In genomic region chr17:80600586-80600985, GRCh38 we compare ENCODE assay signal across 20 cellular contexts. TPM values are rescaled to one million over a fixed set of nuclear protein-coding genes. Genes with fewer than 3 reads are reported as not detected.
DNase-seq lines count a peak whose midpoint lies in the region; ATAC-seq and TF ChIP-seq lines count a peak whose summit lies in the region.
"Had no signal": no experiment of that assay in that cellular context is flagged by ENCODE, and none has a peak within 500 bp of the region (broad histone marks: within the 10 kb centered on the region; RNA-seq: fewer than 3 reads in every experiment).

No MANE protein-coding gene starts in this region.

- no peak for DNase-seq in activated T-cell treated with anti-CD3 and anti-CD28 coated beads, Interleukin-2, amount 50 U/mL, for 24 hours
- no peak for DNase-seq in activated T-cell treated with anti-CD3 and anti-CD28 coated beads for 4 hours
- DNase-seq in ecto neural progenitor cell (ENCODE audit: low spot score), result peak; percentile 47
- no peak for DNase-seq in osteocyte (ENCODE audit: extremely low spot score, unreplicated experiment)
- DNase-seq in naive thymus-derived CD8-positive, alpha-beta T cell, result no peak
- DNase-seq in NCI-H2081 treated with DMSO at 0.1 percent for 48 hours (lab: John Stamatoyannopoulos, UW), result no peak
- DNase-seq in NCI-H187 treated with DMSO at 0.1 percent for 48 hours (lab: John Stamatoyannopoulos, UW), result no peak
- DNase-seq: activated T-cell treated with anti-CD3 and anti-CD28 coated beads, Interleukin-2, amount 50 U/mL, for 48 hours; central memory CD4-positive, alpha-beta T cell; Karpas-422; NCI-H1694; SK-N-SH; stimulated activated CD4-positive, alpha-beta T cell treated with anti-CD3 and anti-CD28 coated beads, Interleukin-12 subunit alpha, Interleukin-12 subunit beta, amount 100 ng/mL, for 4 hours; stimulated activated CD4-positive, alpha-beta T cell treated with anti-CD3 and anti-CD28 coated beads, Interleukin-4, amount 100 ng/mL, for 24 hours; stimulated activated naive B cell treated with anti-CD40 and anti-IgM and Interleukin-4, amounts not matched to agents 10 μg/mL and 1 μg/mL and 100 μg/mL, for 72 hours; testis had no signal

- no peak for TF ChIP-seq CTCF in Loucy (conservative IDR thresholded peaks at IDR 0.05; ENCODE audit: low read length)
- no peak for TF ChIP-seq CTCF in osteocyte (IDR thresholded peaks at IDR 0.05)

- H3K4me2 ChIP-seq in Loucy (ENCODE audit: low read depth, low read length, poor library complexity, severe bottlenecking), result no peak overlapping the region
- H3K4me2 ChIP-seq: BLaER1 treated with 17β-estradiol and CSF1 and Interleukin-3, amounts not matched to agents 10 nM and 100 nM; SK-N-SH had no signal

- no peak overlapping the region for H3K4me3 ChIP-seq in Loucy (ENCODE audit: low read length, poor library complexity, severe bottlenecking)
- H3K4me3 ChIP-seq: BLaER1 treated with 17β-estradiol and CSF1 and Interleukin-3, amounts not matched to agents 10 nM and 100 nM; GM12878; testis had no signal

- H3K4me3 Mint-ChIP-seq in activated T-cell treated with anti-CD3 and anti-CD28 coated beads, Interleukin-2, amount 50 U/mL, for 24 hours, result no peak overlapping the region
- no peak overlapping the region for H3K4me3 Mint-ChIP-seq in osteocyte (ENCODE audit: unreplicated experiment)
- H3K4me3 Mint-ChIP-seq in naive thymus-derived CD8-positive, alpha-beta T cell, result peak overlapping the region in 3 of 10 donors; percentile 4 to 51 (median 40)
- H3K4me3 Mint-ChIP-seq: activated naive CD4-positive, alpha-beta T cell treated with anti-CD3 and anti-CD28 coated beads, Interleukin-2, amount 50 U/mL, for 24 hours; stimulated activated naive B cell treated with anti-CD40 and anti-IgM and Interleukin-4, amounts not matched to agents 10 μg/mL and 1 μg/mL and 100 μg/mL, for 72 hours had no signal

- no peaks in the 10 kb centered on the region for H3K9me2 ChIP-seq in Loucy (replicated peaks; ENCODE audit: low read depth, low read length)
- H3K9me2 ChIP-seq: SK-N-SH had no signal

- H3K27me3 ChIP-seq in Loucy (ENCODE audit: insufficient read depth, low read length, poor library complexity, severe bottlenecking), result no peaks in the 10 kb centered on the region
- H3K27me3 ChIP-seq: BLaER1 treated with 17β-estradiol and CSF1 and Interleukin-3, amounts not matched to agents 10 nM and 100 nM; testis had no signal

- peaks cover 83% of the 10 kb centered on the region for H3K4me1 Mint-ChIP-seq in activated T-cell treated with anti-CD3 and anti-CD28 coated beads, Interleukin-2, amount 50 U/mL, for 24 hours (ENCODE audit: low read depth)
- peaks cover 11% of the 10 kb centered on the region for H3K4me1 Mint-ChIP-seq in osteocyte (ENCODE audit: unreplicated experiment)
- H3K4me1 Mint-ChIP-seq in naive thymus-derived CD8-positive, alpha-beta T cell, result peaks cover 45 to 81% (median 79%) of the 10 kb centered on the region in 4 donors

- peaks cover 25% of the 10 kb centered on the region for H3K36me3 Mint-ChIP-seq in activated T-cell treated with anti-CD3 and anti-CD28 coated beads, Interleukin-2, amount 50 U/mL, for 24 hours (ENCODE audit: low read depth)
- peaks cover 6% of the 10 kb centered on the region for H3K36me3 Mint-ChIP-seq in osteocyte (ENCODE audit: unreplicated experiment)
- peaks cover 0 to 4% (median 4%) of the 10 kb centered on the region in 3 donors for H3K36me3 Mint-ChIP-seq in naive thymus-derived CD8-positive, alpha-beta T cell

- H2AFZ ChIP-seq in Loucy (ENCODE audit: low read length), result no peak overlapping the region

- no peaks in the 10 kb centered on the region for H3K27me3 Mint-ChIP-seq in activated T-cell treated with anti-CD3 and anti-CD28 coated beads, Interleukin-2, amount 50 U/mL, for 24 hours
- H3K27me3 Mint-ChIP-seq in osteocyte (ENCODE audit: unreplicated experiment), result no peaks in the 10 kb centered on the region
- no peaks in the 10 kb centered on the region for H3K27me3 Mint-ChIP-seq in naive thymus-derived CD8-positive, alpha-beta T cell
- H3K27me3 Mint-ChIP-seq: activated naive CD4-positive, alpha-beta T cell treated with anti-CD3 and anti-CD28 coated beads, Interleukin-2, amount 50 U/mL, for 24 hours; stimulated activated naive B cell treated with anti-CD40 and anti-IgM and Interleukin-4, amounts not matched to agents 10 μg/mL and 1 μg/mL and 100 μg/mL, for 72 hours had no signal

- no peaks in the 10 kb centered on the region for H3K36me3 ChIP-seq in Loucy (ENCODE audit: insufficient read depth, low read length)

- peaks cover 30% of the 10 kb centered on the region for H3K4me1 ChIP-seq in Loucy (ENCODE audit: insufficient read depth, low read length, poor library complexity, severe bottlenecking)
- H3K4me1 ChIP-seq: testis had no signal

- H3K79me2 ChIP-seq in Loucy (ENCODE audit: insufficient read depth, low read length), result peaks cover 79% of the 10 kb centered on the region

- peaks cover 5% of the 10 kb centered on the region for H4K20me1 ChIP-seq in Loucy (ENCODE audit: insufficient read depth, low read length, poor library complexity, severe bottlenecking)

- POLR2A ChIA-PET in naive thymus-derived CD8-positive, alpha-beta T cell (lab: Charles Lee), result no interaction called here

- no peaks in the 10 kb centered on the region for H3K9me3 Mint-ChIP-seq in activated T-cell treated with anti-CD3 and anti-CD28 coated beads, Interleukin-2, amount 50 U/mL, for 24 hours
- no peaks in the 10 kb centered on the region for H3K9me3 Mint-ChIP-seq in osteocyte (ENCODE audit: unreplicated experiment)
- H3K9me3 Mint-ChIP-seq in naive thymus-derived CD8-positive, alpha-beta T cell, result no peaks in the 10 kb centered on the region
- H3K9me3 Mint-ChIP-seq: activated naive CD4-positive, alpha-beta T cell treated with anti-CD3 and anti-CD28 coated beads, Interleukin-2, amount 50 U/mL, for 24 hours; stimulated activated naive B cell treated with anti-CD40 and anti-IgM and Interleukin-4, amounts not matched to agents 10 μg/mL and 1 μg/mL and 100 μg/mL, for 72 hours had no signal

- H3K9ac ChIP-seq in Loucy (ENCODE audit: low read depth, low read length, poor library complexity, severe bottlenecking), result peak overlapping the region; percentile 42
- H3K9ac ChIP-seq: BLaER1 treated with 17β-estradiol and CSF1 and Interleukin-3, amounts not matched to agents 10 nM and 100 nM; SK-N-SH had no signal

- no peaks in the 10 kb centered on the region for H3K9me3 ChIP-seq in Loucy (ENCODE audit: insufficient read depth, low read depth, low read length)
- H3K9me3 ChIP-seq: SK-N-SH, testis had no signal

- H3K27ac Mint-ChIP-seq in activated T-cell treated with anti-CD3 and anti-CD28 coated beads, Interleukin-2, amount 50 U/mL, for 24 hours, result peak overlapping the region; percentile 52
- peak overlapping the region; percentile 50 for H3K27ac Mint-ChIP-seq in osteocyte (ENCODE audit: unreplicated experiment)
- peak overlapping the region in 5 of 10 donors; percentile 14 to 83 (median 70) for H3K27ac Mint-ChIP-seq in naive thymus-derived CD8-positive, alpha-beta T cell
- H3K27ac Mint-ChIP-seq: activated naive CD4-positive, alpha-beta T cell treated with anti-CD3 and anti-CD28 coated beads, Interleukin-2, amount 50 U/mL, for 24 hours; stimulated activated naive B cell treated with anti-CD40 and anti-IgM and Interleukin-4, amounts not matched to agents 10 μg/mL and 1 μg/mL and 100 μg/mL, for 72 hours had no signal

- no peaks in the 10 kb centered on the region for H3F3A ChIP-seq in Loucy (ENCODE audit: low read depth)

- ATAC-seq in naive thymus-derived CD8-positive, alpha-beta T cell, result no peak
- ATAC-seq: GM12878; stimulated activated naive B cell treated with anti-CD40 and anti-IgM and Interleukin-4, amounts not matched to agents 10 μg/mL and 1 μg/mL and 100 μg/mL, for 72 hours had no signal

RNA-seq across cellular contexts. Expression of gene RPTOR, which starts 55.9 kb away (rescaled TPM):
- total RNA-seq in osteocyte, result 36.0 and 37.1 TPM in 2 replicates
- 10 to 100 TPM; 53.5 to 53.9 TPM for total RNA-seq in naive thymus-derived CD8-positive, alpha-beta T cell
- 10 to 100 TPM in 1 of 3 donors, 1 to 10 TPM in 2; 5.3 to 10.2 (median 5.5) TPM for polyA plus RNA-seq in naive thymus-derived CD8-positive, alpha-beta T cell
